27 cellular contexts compared by ENCODE assay signal in genomic region chr2:18899725-18900124, GRCh38.
DNase-seq lines count a peak whose midpoint lies in the region; ATAC-seq and TF ChIP-seq lines count a peak whose summit lies in the region.
"Had no signal": no experiment of that assay in that cellular context is flagged by ENCODE, and none has a peak within 500 bp of the region (broad histone marks: within the 10 kb centered on the region; RNA-seq: fewer than 3 reads in every experiment).

No MANE protein-coding gene starts in this region.

- H3K36me3 ChIP-seq in subcutaneous abdominal adipose tissue (ENCODE audit: control insufficient read depth in 5 of 5, insufficient read depth in 5 of 5, low read length in 5 of 5) = no peaks in the 10 kb centered on the region
- H3K36me3 ChIP-seq: breast epithelium, suprapubic skin had no signal

- ATAC-seq in HG03378 (IDR thresholded peaks at IDR 0.05; ENCODE audit: unreplicated experiment) = no peak
- ATAC-seq in GM19023 (IDR thresholded peaks at IDR 0.05; ENCODE audit: unreplicated experiment) = no peak
- no peak for ATAC-seq in HG03139 (IDR thresholded peaks at IDR 0.05; ENCODE audit: unreplicated experiment)
- ATAC-seq: activated T-helper 17 cell treated with anti-CD3 and anti-CD28 coated beads, Interleukin-2, amount 50 U/mL, for 72 hours; naive thymus-derived CD8-positive, alpha-beta T cell; Panc1; stimulated activated memory B cell treated with anti-CD40 and anti-IgM and Interleukin-4, amounts not matched to agents 10 μg/mL and 1 μg/mL and 100 μg/mL, for 72 hours had no signal

- no peak overlapping the region for H3K9ac ChIP-seq in subcutaneous abdominal adipose tissue (ENCODE audit: low read length in 5 of 5)

- no peak overlapping the region for H3K4me3 ChIP-seq in GM12865 (ENCODE audit: low read depth, low read length)
- no peak overlapping the region for H3K4me3 ChIP-seq in subcutaneous abdominal adipose tissue (ENCODE audit: low read depth in 1 of 5, low read length in 5 of 5)
- H3K4me3 ChIP-seq: breast epithelium, skin epidermis, suprapubic skin had no signal

- H3K27me3 ChIP-seq in subcutaneous abdominal adipose tissue (ENCODE audit: control insufficient read depth in 5 of 5, insufficient read depth in 4 of 5, low read length in 5 of 5) = no peaks in the 10 kb centered on the region
- H3K27me3 ChIP-seq: breast epithelium, suprapubic skin had no signal

- peak overlapping the region; percentile 96 for H3K27ac ChIP-seq in subcutaneous abdominal adipose tissue (ENCODE audit: low read depth, low read length)

- H3K9me3 ChIP-seq in subcutaneous abdominal adipose tissue (ENCODE audit: control insufficient read depth in 5 of 5, low read length in 5 of 5) = no peaks in the 10 kb centered on the region
- H3K9me3 ChIP-seq: breast epithelium, suprapubic skin had no signal

- peaks cover 2 to 32% (median 28%) of the 10 kb centered on the region in 5 donors for H3K4me1 ChIP-seq in subcutaneous abdominal adipose tissue (ENCODE audit: control insufficient read depth in 5 of 5, insufficient read depth in 5 of 5, low read length in 5 of 5)

- no peak for TF ChIP-seq CTCF in GM12865 (IDR thresholded peaks at IDR 0.05; ENCODE audit: insufficient read depth, low read depth, low read length, missing control alignments)

- DNase-seq in GM12865 (ENCODE audit: low read depth) (peak; percentile 10), fibroblast of gingiva (ENCODE audit: low read depth) (peak; percentile 75), iPS-NIHi11 (ENCODE audit: low spot score) (peak; percentile 14), T-helper 2 cell (no peak)
- DNase-seq: activated CD4-positive, alpha-beta T cell treated with anti-CD3 and anti-CD28 coated beads for 4 hours; activated naive CD4-positive, alpha-beta T cell treated with anti-CD3 and anti-CD28 coated beads, Interleukin-2, amount 50 U/mL, for 16 hours; amygdala; DMS153; glutamatergic neuron; HCEC 1CT; naive thymus-derived CD8-positive, alpha-beta T cell; NCI-H1048; NCI-H1694; NCI-H446; NCI-H774; SIG-M5; T-helper 9 cell had no signal

Comparison
In these comparisons a context has a peak if more than half of its experiments do, and no peak if none do; other contexts are left out.
1. DNase-seq: peak in GM12865 (single experiment), fibroblast of gingiva (single experiment) and iPS-NIHi11 (single experiment); none in T-helper 2 cell (0 of 5).